10 cellular contexts compared by ENCODE assay signal in the genomic region with DNA sequence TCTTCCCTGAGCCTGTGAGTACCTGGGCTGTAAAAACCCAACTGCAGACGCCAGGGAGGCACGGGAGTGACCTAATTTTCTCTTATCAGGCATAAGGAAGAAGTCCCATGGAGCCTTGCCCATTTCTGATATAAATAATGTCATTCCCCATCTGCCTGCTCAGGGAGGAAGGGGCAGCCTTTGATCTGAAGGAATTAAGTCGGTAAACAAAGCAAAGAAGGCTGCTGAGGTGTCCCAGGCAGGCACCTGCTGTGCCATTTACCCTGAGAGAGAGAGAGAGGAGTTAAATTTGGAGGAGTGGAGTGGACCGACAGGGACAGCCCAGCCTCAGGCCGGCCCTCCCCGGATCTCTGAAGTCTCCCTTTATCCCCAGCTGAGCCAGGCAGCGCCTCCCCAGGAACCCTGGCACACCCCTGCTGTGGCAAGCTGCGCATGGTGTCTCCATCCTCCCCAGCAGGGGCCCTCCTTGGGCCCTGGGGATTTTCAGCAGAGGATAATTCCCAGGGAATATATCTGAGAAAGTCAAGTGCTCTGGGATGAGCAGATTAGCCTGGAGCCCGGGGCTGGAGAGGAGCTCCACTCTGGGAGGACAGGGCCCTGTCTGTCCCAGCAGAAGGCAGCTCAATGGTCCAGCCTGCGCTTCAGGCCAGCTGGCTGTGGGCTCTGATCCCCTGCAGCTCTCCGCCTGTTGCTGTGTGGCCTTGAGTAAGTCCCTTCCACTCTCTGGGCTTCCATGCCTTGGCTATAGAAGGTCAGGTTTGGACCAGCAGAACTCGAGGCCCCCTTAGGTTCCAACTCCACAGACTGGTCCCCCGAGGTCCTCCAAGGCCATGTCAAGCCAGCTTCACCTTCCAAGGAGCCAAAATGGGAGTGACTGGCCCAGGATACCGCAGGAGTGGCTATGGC. TPM values are rescaled to one million over a fixed set of nuclear protein-coding genes. Genes with fewer than 3 reads are reported as not detected.
DNase-seq lines count a peak whose midpoint lies in the region; ATAC-seq, FAIRE-seq and TF ChIP-seq lines count a peak whose summit lies in the region.
"Had no signal": no experiment of that assay in that cellular context is flagged by ENCODE, and none has a peak within 500 bp of the region (broad histone marks: within the 10 kb centered on the region; RNA-seq: fewer than 3 reads in every experiment).

No MANE protein-coding gene starts in this region.

- in situ Hi-C loops in SK-MEL-5 (cut with HindIII; ENCODE audit: low pct_unique_long_range_greater_than_20kb, low sequenced_read_pairs): no loop called here

- ATAC-seq in GM19397 (IDR thresholded peaks at IDR 0.05; ENCODE audit: unreplicated experiment) (no peak), HG02798 (IDR thresholded peaks at IDR 0.05; ENCODE audit: poor library complexity, unreplicated experiment) (no peak), GM21390 (IDR thresholded peaks at IDR 0.05; ENCODE audit: unreplicated experiment) (no peak)

- H3K27me3 ChIP-seq in layer of hippocampus (ENCODE audit: control insufficient read depth, insufficient read depth, low read length): no peaks in the 10 kb centered on the region

- peak; percentile 43 for FAIRE-seq in H54 (lab: Jason Lieb, UNC)
- FAIRE-seq: frontal cortex had no signal

- no peak for TF ChIP-seq POLR2A in H54 (IDR thresholded peaks at IDR 0.05; ENCODE audit: low read depth, low read length)

- H3K27ac ChIP-seq in layer of hippocampus (ENCODE audit: low read depth, low read length): peak overlapping the region; percentile 30
- H3K27ac ChIP-seq: breast epithelium had no signal

- DNase-seq in AG10803 (ENCODE audit: low read depth): no peak
- peak; percentile 64 for DNase-seq in H54 (ENCODE audit: insufficient read length, low spot score)
- peak; percentile 14 for DNase-seq in SK-MEL-5 (ENCODE audit: low read depth, low spot score)
- DNase-seq in RPMI8226: no peak

- H3K4me3 ChIP-seq in AG10803 (ENCODE audit: low read length): no peak overlapping the region
- H3K4me3 ChIP-seq: breast epithelium had no signal

- TF ChIP-seq CTCF in AG10803 (conservative IDR thresholded peaks at IDR 0.05; ENCODE audit: low read length): peak; percentile 10; the same call in 1 of the 2 replicates

RNA-seq across cellular contexts. Expression of a gene that starts 17.5 kb away (rescaled TPM):
- total RNA-seq in SK-MEL-5 (2014; rRNA removed; shearing (Covaris generic)): 0.13 TPM in 1 of 2 replicates, not detected in the other
- polyA plus RNA-seq in SK-MEL-5 (2015; cell fraction: cytosol; rRNA removed): not detected in 2 replicates
- polyA plus RNA-seq in SK-MEL-5 (2015; cell fraction: nucleus; rRNA removed): not detected in 2 replicates
- total RNA-seq: breast epithelium had no signal

Comparison
In these comparisons a context has a peak if more than half of its experiments do, and no peak if none do; other contexts are left out.
1. DNase-seq: peak in H54 (single experiment) and SK-MEL-5 (single experiment); none in AG10803 (single experiment) and RPMI8226 (single experiment).